In genomic region chr2:26184555-26185303, GRCh38 we compare ENCODE assay signal across 1 cellular context.
A peak's percentile ranks its signal among the peaks of the same experiment; 100 is the strongest.
TF ChIP-seq lines count a peak whose summit lies in the region.

No MANE protein-coding gene starts in this region.

TF ChIP-seq in IMR-90, 13 proteins besides CTCF, POLR2A, EP300 and RAD21 (continued from another document):
- TF ChIP-seq MAZ (IDR thresholded peaks at IDR 0.05; ENCODE audit: borderline replicate concordance, low read depth, low read length) = peak; percentile 40; the same call in 1 of the 2 replicates
- peak; percentile 27; the same call in 1 of the 2 replicates for TF ChIP-seq MXI1 (IDR thresholded peaks at IDR 0.05; ENCODE audit: borderline replicate concordance, low read depth, low read length)
- no peak for TF ChIP-seq CHD1 (IDR thresholded peaks at IDR 0.05; ENCODE audit: low read depth, low read length)
- no peak for TF ChIP-seq NFE2L2 (IDR thresholded peaks at IDR 0.05; ENCODE audit: low read depth, low read length)
- TF ChIP-seq SMC3 (IDR thresholded peaks at IDR 0.05; ENCODE audit: low read depth, low read length) = peak; percentile 57
- TF ChIP-seq RFX5 (IDR thresholded peaks at IDR 0.05; ENCODE audit: low read depth, low read length) = no peak
